ENCODE assay signal across 19 cellular contexts in genomic region chr17:67557921-67558320, GRCh38.
DNase-seq lines count a peak whose midpoint lies in the region; FAIRE-seq and TF ChIP-seq lines count a peak whose summit lies in the region.
"Had no signal": no experiment of that assay in that cellular context is flagged by ENCODE, and none has a peak within 500 bp of the region (broad histone marks: within the 10 kb centered on the region; RNA-seq: fewer than 3 reads in every experiment).

No MANE protein-coding gene starts in this region.

- H3K4me3 Mint-ChIP-seq in endodermal cell (no peak overlapping the region), osteocyte (ENCODE audit: unreplicated experiment) (no peak overlapping the region)
- H3K4me3 Mint-ChIP-seq: activated B cell treated with CpG ODN at 0.5 μM for 24 hours; CD14-positive monocyte; stimulated activated naive B cell treated with anti-CD40 and anti-IgM and Interleukin-4, amounts not matched to agents 10 μg/mL and 1 μg/mL and 100 μg/mL, for 72 hours; type B pancreatic cell had no signal

- no peak overlapping the region for H2AFZ ChIP-seq in osteoblast (ENCODE audit: low read length)

- H3K27ac ChIP-seq in WERI-Rb-1 (peak overlapping the region; percentile 36), endodermal cell (ENCODE audit: low read depth, low read length) (no peak overlapping the region), osteoblast (ENCODE audit: low read depth, low read length) (peak overlapping the region; percentile 60)
- H3K27ac ChIP-seq: breast epithelium, foreskin keratinocyte, KMS-11, prostate gland had no signal

- H3K36me3 Mint-ChIP-seq in endodermal cell (ENCODE audit: low read depth) = peaks cover 31% of the 10 kb centered on the region
- peaks cover 5% of the 10 kb centered on the region for H3K36me3 Mint-ChIP-seq in osteocyte (ENCODE audit: unreplicated experiment)

- no peaks in the 10 kb centered on the region for H3K9me3 ChIP-seq in WERI-Rb-1 (ENCODE audit: severe bottlenecking)
- no peaks in the 10 kb centered on the region for H3K9me3 ChIP-seq in endodermal cell (ENCODE audit: control insufficient read depth, low read length)
- H3K9me3 ChIP-seq in osteoblast (ENCODE audit: low read depth, low read length) = no peaks in the 10 kb centered on the region
- H3K9me3 ChIP-seq: breast epithelium, prostate gland had no signal

- H3K27me3 ChIP-seq in WERI-Rb-1 (ENCODE audit: insufficient read depth, low read depth, severe bottlenecking) (no peaks in the 10 kb centered on the region), endodermal cell (ENCODE audit: control insufficient read depth, insufficient read depth, low read length, poor library complexity, severe bottlenecking) (no peaks in the 10 kb centered on the region), osteoblast (ENCODE audit: insufficient read depth, low read length) (no peaks in the 10 kb centered on the region)
- H3K27me3 ChIP-seq: breast epithelium, foreskin keratinocyte had no signal

- H3K4me3 ChIP-seq in WERI-Rb-1 (ENCODE audit: low read depth, low read length) (peak overlapping the region; percentile 19), endodermal cell (ENCODE audit: low read length) (no peak overlapping the region), osteoblast (ENCODE audit: insufficient read depth, low read length) (no peak overlapping the region)
- H3K4me3 ChIP-seq: breast epithelium, GM12878, prostate gland had no signal

- H3K27ac Mint-ChIP-seq in endodermal cell (peak overlapping the region; percentile 4), osteocyte (ENCODE audit: unreplicated experiment) (no peak overlapping the region)
- H3K27ac Mint-ChIP-seq: activated B cell treated with CpG ODN at 0.5 μM for 24 hours; stimulated activated naive B cell treated with anti-CD40 and anti-IgM and Interleukin-4, amounts not matched to agents 10 μg/mL and 1 μg/mL and 100 μg/mL, for 72 hours; type B pancreatic cell had no signal

- H3K4me1 ChIP-seq in endodermal cell (ENCODE audit: control insufficient read depth, insufficient read depth, low read length) = no peaks in the 10 kb centered on the region
- peaks cover 11% of the 10 kb centered on the region for H3K4me1 ChIP-seq in osteoblast (ENCODE audit: insufficient read depth, low read length)
- H3K4me1 ChIP-seq: breast epithelium, foreskin keratinocyte, prostate gland had no signal

- no peak overlapping the region for H3K9ac ChIP-seq in endodermal cell (ENCODE audit: extremely low read depth, low read length, poor library complexity, severe bottlenecking)
- H3K9ac ChIP-seq: KMS-11 had no signal

- whole genome bisulfite sequencing in endodermal cell (ENCODE audit: insufficient coverage in 1 of 2, insufficient read length in 1 of 2), 2 experiments = 89 to 93% methylated on average over 3 to 5 of the region's 5 CpGs

- H3K4me2 ChIP-seq in osteoblast (ENCODE audit: insufficient read depth, low read length) = no peak overlapping the region
- H3K4me2 ChIP-seq: KMS-11 had no signal

- H3K36me3 ChIP-seq in WERI-Rb-1 = no peaks in the 10 kb centered on the region; the same call in 1 of the 2 replicates
- peaks cover 5% of the 10 kb centered on the region for H3K36me3 ChIP-seq in endodermal cell (ENCODE audit: control insufficient read depth, insufficient read depth, low read length)
- no peaks in the 10 kb centered on the region for H3K36me3 ChIP-seq in osteoblast (ENCODE audit: insufficient read depth, low read length)
- H3K36me3 ChIP-seq: breast epithelium, prostate gland had no signal

- no peaks in the 10 kb centered on the region for H3K27me3 Mint-ChIP-seq in endodermal cell (ENCODE audit: insufficient read depth)
- no peaks in the 10 kb centered on the region for H3K27me3 Mint-ChIP-seq in osteocyte (ENCODE audit: unreplicated experiment)
- H3K27me3 Mint-ChIP-seq: activated B cell treated with CpG ODN at 0.5 μM for 24 hours; stimulated activated naive B cell treated with anti-CD40 and anti-IgM and Interleukin-4, amounts not matched to agents 10 μg/mL and 1 μg/mL and 100 μg/mL, for 72 hours; type B pancreatic cell had no signal

- no peak for TF ChIP-seq CTCF in WERI-Rb-1 (IDR thresholded peaks at IDR 0.05; ENCODE audit: low read depth, low read length)
- TF ChIP-seq CTCF in endodermal cell (conservative IDR thresholded peaks at IDR 0.05) = no peak
- TF ChIP-seq CTCF in osteoblast (IDR thresholded peaks at IDR 0.05; ENCODE audit: extremely low read depth, low read depth, low read length) = no peak
- TF ChIP-seq CTCF in D721Med (IDR thresholded peaks at IDR 0.05; ENCODE audit: insufficient read depth, missing control alignments) = no peak
- TF ChIP-seq CTCF in osteocyte (IDR thresholded peaks at IDR 0.05) = no peak

- H3K4me1 Mint-ChIP-seq in endodermal cell = peaks cover 16% of the 10 kb centered on the region
- H3K4me1 Mint-ChIP-seq in osteocyte (ENCODE audit: unreplicated experiment) = peaks cover 10% of the 10 kb centered on the region
- H3K4me1 Mint-ChIP-seq: activated B cell treated with CpG ODN at 0.5 μM for 24 hours; CD14-positive monocyte; stimulated activated naive B cell treated with anti-CD40 and anti-IgM and Interleukin-4, amounts not matched to agents 10 μg/mL and 1 μg/mL and 100 μg/mL, for 72 hours had no signal

- DNase-seq in ELR (ENCODE audit: low read depth) = peak; percentile 17
- peak; percentile 61 for DNase-seq in WERI-Rb-1
- peak; percentile 39 for DNase-seq in endodermal cell
- DNase-seq in osteoblast (ENCODE audit: insufficient read length, low spot score, missing footprints) = peak; percentile 44
- DNase-seq in D721Med (ENCODE audit: insufficient read length, low spot score) = no peak
- DNase-seq in frontal cortex (ENCODE audit: low spot score in 2 of 2) = no peak
- DNase-seq in osteocyte (ENCODE audit: extremely low spot score, unreplicated experiment) = no peak
- DNase-seq: activated B cell treated with CpG ODN at 0.5 μM for 24 hours; activated gamma-delta T cell; effector CD8-positive, alpha-beta T cell; NCI-H1436; stimulated activated naive B cell treated with anti-CD40 and anti-IgM and Interleukin-4, amounts not matched to agents 10 μg/mL and 1 μg/mL and 100 μg/mL, for 72 hours had no signal

- peaks cover 5% of the 10 kb centered on the region for H3K9me3 Mint-ChIP-seq in endodermal cell
- no peaks in the 10 kb centered on the region for H3K9me3 Mint-ChIP-seq in osteocyte (ENCODE audit: unreplicated experiment)
- H3K9me3 Mint-ChIP-seq: type B pancreatic cell had no signal

- FAIRE-seq in D721Med (lab: Jason Lieb, UNC) (no peak), frontal cortex (lab: Jason Lieb, UNC) (no peak)
- FAIRE-seq: GM12878 had no signal

- no peaks in the 10 kb centered on the region for H4K20me1 ChIP-seq in osteoblast (ENCODE audit: insufficient read depth, low read length)

- no peaks in the 10 kb centered on the region for H3K79me2 ChIP-seq in osteoblast (ENCODE audit: insufficient read depth, low read length)

Comparison
In these comparisons a context has a peak if more than half of its experiments do, and no peak if none do; other contexts are left out.
1. DNase-seq: peak in ELR (single experiment), WERI-Rb-1 (single experiment), endodermal cell (single experiment) and osteoblast (single experiment); none in D721Med (single experiment), frontal cortex (0 of 2) and osteocyte (single experiment).